ENCODE assay signal across 8 cellular contexts in genomic region chr7:101882595-101883564, GRCh38.
DNase-seq lines count a peak whose midpoint lies in the region; ATAC-seq and TF ChIP-seq lines count a peak whose summit lies in the region.

No MANE protein-coding gene starts in this region.

- H3K9me2 ChIP-seq in hepatocyte (replicated peaks; ENCODE audit: insufficient read depth) = no peaks in the 10 kb centered on the region

- H3K27me3 Mint-ChIP-seq in activated naive CD8-positive, alpha-beta T cell treated with anti-CD3 and anti-CD28 coated beads, Interleukin-2, amount 50 U/mL, for 24 hours = no peaks in the 10 kb centered on the region

- H3K4me1 ChIP-seq in body of pancreas (peaks cover 59% of the 10 kb centered on the region), hepatocyte (ENCODE audit: insufficient read depth) (peaks cover 46% of the 10 kb centered on the region), skeletal muscle satellite cell (ENCODE audit: control insufficient read depth, insufficient read depth, low read length) (peaks cover 36% of the 10 kb centered on the region)

- H3K36me3 Mint-ChIP-seq in activated naive CD8-positive, alpha-beta T cell treated with anti-CD3 and anti-CD28 coated beads, Interleukin-2, amount 50 U/mL, for 24 hours (ENCODE audit: low read depth) = no peaks in the 10 kb centered on the region

- DNase-seq in ELF-1 (ENCODE audit: low read depth, low spot score) (peak; percentile 84), NCI-H226 (peak; percentile 99), body of pancreas (peak; percentile 85 to 95 (median 92)), hepatocyte (ENCODE audit: low spot score) (peak; percentile 94), NCI-H187 (lab: John Stamatoyannopoulos, UW) (no peak)
- DNase-seq in activated naive CD8-positive, alpha-beta T cell treated with anti-CD3 and anti-CD28 coated beads, Interleukin-2, amount 50 U/mL, for 24 hours = no peak

- peaks cover 87% of the 10 kb centered on the region for H3K79me2 ChIP-seq in hepatocyte

- H3K4me3 ChIP-seq in body of pancreas (no peak overlapping the region), hepatocyte (no peak overlapping the region), skeletal muscle satellite cell (ENCODE audit: low read length) (peak overlapping the region; percentile 57)

- H3K36me3 ChIP-seq in body of pancreas (replicated peaks in 1 of 2; ENCODE audit: insufficient read depth in 1 of 2, low read depth in 2 of 2) = no peaks in the 10 kb centered on the region
- H3K36me3 ChIP-seq in hepatocyte (replicated peaks; ENCODE audit: insufficient read depth, low read depth) = no peaks in the 10 kb centered on the region
- H3K36me3 ChIP-seq in skeletal muscle satellite cell (ENCODE audit: insufficient read depth, low read length) = no peaks in the 10 kb centered on the region

- no peak overlapping the region for H3K27ac Mint-ChIP-seq in activated naive CD8-positive, alpha-beta T cell treated with anti-CD3 and anti-CD28 coated beads, Interleukin-2, amount 50 U/mL, for 24 hours

- H4K20me1 ChIP-seq in hepatocyte (ENCODE audit: insufficient read depth, poor library complexity, severe bottlenecking) = peaks cover 19% of the 10 kb centered on the region

- ATAC-seq in body of pancreas (peak; percentile 92), GM19328 (IDR thresholded peaks at IDR 0.05; ENCODE audit: unreplicated experiment) (no peak)
- ATAC-seq in activated naive CD8-positive, alpha-beta T cell treated with anti-CD3 and anti-CD28 coated beads, Interleukin-2, amount 50 U/mL, for 24 hours = no peak

- H3K9ac ChIP-seq in skeletal muscle satellite cell (ENCODE audit: low read depth, low read length) = peak overlapping the region; percentile 91

- TF ChIP-seq CTCF in body of pancreas (IDR thresholded peaks at IDR 0.05) (peak in 1 of 7 experiments; percentile 22), hepatocyte (IDR thresholded peaks at IDR 0.05; ENCODE audit: poor library complexity) (no peak)

- H3K27me3 ChIP-seq in body of pancreas (no peaks in the 10 kb centered on the region), hepatocyte (no peaks in the 10 kb centered on the region), skeletal muscle satellite cell (ENCODE audit: control insufficient read depth, insufficient read depth, low read length) (no peaks in the 10 kb centered on the region)

- H3K4me2 ChIP-seq in hepatocyte = peak overlapping the region; percentile 50
- peak overlapping the region; percentile 81 for H3K4me2 ChIP-seq in skeletal muscle satellite cell (ENCODE audit: low read length)

- intact Hi-C loops in body of pancreas (cut with DNase I) = no loop called here

- no peaks in the 10 kb centered on the region for H3K9me3 Mint-ChIP-seq in activated naive CD8-positive, alpha-beta T cell treated with anti-CD3 and anti-CD28 coated beads, Interleukin-2, amount 50 U/mL, for 24 hours

- TF ChIP-seq POLR2A in body of pancreas (IDR thresholded peaks at IDR 0.05) = peak in 1 of 3 donors; percentile 22

- 27 to 30% methylated on average over 16 to 18 of the region's 18 CpGs for WGBS in body of pancreas, 2 donors
- WGBS in hepatocyte (ENCODE audit: low lambda C conversion rate, missing lambda C conversion rate) = 23% methylated on average over 18 of the region's 18 CpGs

- peak overlapping the region; percentile 68 to 87 (median 78) for H3K27ac ChIP-seq in body of pancreas
- H3K27ac ChIP-seq in hepatocyte = peak overlapping the region; percentile 91

- H3K4me3 Mint-ChIP-seq in activated naive CD8-positive, alpha-beta T cell treated with anti-CD3 and anti-CD28 coated beads, Interleukin-2, amount 50 U/mL, for 24 hours = no peak overlapping the region

- no peak overlapping the region for H2AFZ ChIP-seq in hepatocyte

- no peaks in the 10 kb centered on the region for H3K9me3 ChIP-seq in body of pancreas
- H3K9me3 ChIP-seq in hepatocyte (ENCODE audit: low read depth) = no peaks in the 10 kb centered on the region
- no peaks in the 10 kb centered on the region for H3K9me3 ChIP-seq in skeletal muscle satellite cell (replicated peaks; ENCODE audit: low read length)

- peaks cover 45% of the 10 kb centered on the region for H3K4me1 Mint-ChIP-seq in activated naive CD8-positive, alpha-beta T cell treated with anti-CD3 and anti-CD28 coated beads, Interleukin-2, amount 50 U/mL, for 24 hours

Comparison
In these comparisons a context has a peak if more than half of its experiments do, and no peak if none do; other contexts are left out.
1. DNase-seq: peak in ELF-1 (single experiment), NCI-H226 (single experiment), body of pancreas (4 of 4) and hepatocyte (single experiment); none in activated naive CD8-positive, alpha-beta T cell treated with anti-CD3 and anti-CD28 coated beads, Interleukin-2, amount 50 U/mL, for 24 hours (single experiment) and NCI-H187 (0 of 2).